ENCODE assay signal across 1 cellular context in the genomic region with DNA sequence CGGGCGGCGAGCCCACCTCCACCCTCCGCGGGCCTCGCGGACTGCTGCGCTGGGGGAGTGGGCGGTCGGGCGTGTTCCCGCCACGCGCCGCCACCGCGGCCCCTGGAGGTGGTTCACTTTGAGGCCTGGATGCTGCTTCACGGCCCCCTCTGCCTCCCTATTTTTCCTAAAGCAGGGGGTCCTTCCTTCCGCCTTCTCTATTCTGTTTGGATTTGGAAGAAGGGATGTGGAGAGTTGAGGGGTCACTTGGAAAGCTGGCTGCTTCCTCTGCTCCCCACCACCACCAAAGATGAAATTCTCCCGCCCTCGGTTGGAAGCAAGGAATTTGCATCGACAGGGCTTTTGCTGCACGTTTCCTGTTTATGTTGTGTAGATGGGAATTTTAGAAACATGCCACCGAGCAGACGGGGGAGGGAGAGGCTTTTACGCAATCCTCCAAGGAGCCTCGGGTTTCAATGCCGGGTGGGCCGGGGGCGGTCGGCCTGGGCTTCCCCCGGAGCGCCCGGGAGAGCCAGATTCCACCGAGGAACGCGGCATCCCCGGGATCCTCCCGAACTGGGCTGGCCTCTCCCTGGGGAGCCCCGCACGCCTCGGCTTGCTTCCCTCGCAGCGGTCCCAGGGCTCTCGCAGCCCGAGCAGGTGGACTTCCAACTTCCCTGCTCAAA.
A peak's percentile ranks its signal among the peaks of the same experiment; 100 is the strongest.
TF ChIP-seq lines count a peak whose summit lies in the region.

No MANE protein-coding gene starts in this region.

TF ChIP-seq in HEK293, 187 proteins besides CTCF, POLR2A, EP300 and RAD21 (continued from another document and continues in another):
- TF ChIP-seq, protein P1, sequence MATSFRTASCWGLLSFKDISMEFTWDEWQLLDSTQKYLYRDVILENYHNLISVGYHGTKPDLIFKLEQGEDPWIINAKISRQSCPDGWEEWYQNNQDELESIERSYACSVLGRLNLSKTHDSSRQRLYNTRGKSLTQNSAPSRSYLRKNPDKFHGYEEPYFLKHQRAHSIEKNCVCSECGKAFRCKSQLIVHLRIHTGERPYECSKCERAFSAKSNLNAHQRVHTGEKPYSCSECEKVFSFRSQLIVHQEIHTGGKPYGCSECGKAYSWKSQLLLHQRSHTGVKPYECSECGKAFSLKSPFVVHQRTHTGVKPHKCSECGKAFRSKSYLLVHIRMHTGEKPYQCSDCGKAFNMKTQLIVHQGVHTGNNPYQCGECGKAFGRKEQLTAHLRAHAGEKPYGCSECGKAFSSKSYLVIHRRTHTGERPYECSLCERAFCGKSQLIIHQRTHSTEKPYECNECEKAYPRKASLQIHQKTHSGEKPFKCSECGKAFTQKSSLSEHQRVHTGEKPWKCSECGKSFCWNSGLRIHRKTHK (tag by site-specific recombination; IDR thresholded peaks at IDR 0.05): no peak
- TF ChIP-seq RBAK (tag by site-specific recombination; IDR thresholded peaks at IDR 0.05) (no peak), SCRT1 (tag by site-specific recombination; IDR thresholded peaks at IDR 0.05; ENCODE audit: borderline replicate concordance) (no peak), PBX3 (CRISPR knock-in tag; IDR thresholded peaks at IDR 0.05) (no peak), HOXD13 (CRISPR knock-in tag; IDR thresholded peaks at IDR 0.05; ENCODE audit: borderline replicate concordance) (no peak), ZNF747 (tag by site-specific recombination; IDR thresholded peaks at IDR 0.05) (no peak), ZEB2 (tag by site-specific recombination; IDR thresholded peaks at IDR 0.05) (peak; percentile 33; the same call in 1 of the 2 replicates), MZF1 (tag by site-specific recombination; IDR thresholded peaks at IDR 0.05; ENCODE audit: borderline replicate concordance) (no peak), ZNF223 (tag by site-specific recombination; IDR thresholded peaks at IDR 0.05) (no peak), ZNF660 (tag by site-specific recombination; IDR thresholded peaks at IDR 0.05) (no peak), ZFP37 (tag by site-specific recombination; IDR thresholded peaks at IDR 0.05) (no peak), KLF9 (tag by site-specific recombination; IDR thresholded peaks at IDR 0.05; ENCODE audit: low read depth) (no peak), ZNF785 (tag by site-specific recombination; IDR thresholded peaks at IDR 0.05) (no peak), ZNF146 (tag by site-specific recombination; IDR thresholded peaks at IDR 0.05) (no peak), ZSCAN16 (tag by site-specific recombination; IDR thresholded peaks at IDR 0.05) (no peak), ZNF626 (tag by site-specific recombination; IDR thresholded peaks at IDR 0.05) (no peak), ZNF768 (tag by site-specific recombination; IDR thresholded peaks at IDR 0.05) (no peak), MEIS1 (CRISPR knock-in tag; IDR thresholded peaks at IDR 0.05; ENCODE audit: borderline replicate concordance) (no peak), ZFP69B (tag by site-specific recombination; IDR thresholded peaks at IDR 0.05) (no peak), HOXC10 (CRISPR knock-in tag; IDR thresholded peaks at IDR 0.05) (no peak), GLIS2 (tag by site-specific recombination; IDR thresholded peaks at IDR 0.05) (no peak; the same call in 1 of the 2 replicates), ZNF138 (tag by site-specific recombination; IDR thresholded peaks at IDR 0.05; ENCODE audit: borderline replicate concordance) (no peak), GLI4 (tag by site-specific recombination; IDR thresholded peaks at IDR 0.05) (no peak), ZXDB (tag by site-specific recombination; IDR thresholded peaks at IDR 0.05) (0 out of 2 replicates have a peak, but pooled peaks have one; percentile 30), ZNF585B (tag by site-specific recombination; IDR thresholded peaks at IDR 0.05) (no peak), ZNF837 (tag by site-specific recombination; IDR thresholded peaks at IDR 0.05) (no peak), ZNF776 (tag by site-specific recombination; IDR thresholded peaks at IDR 0.05; ENCODE audit: borderline replicate concordance) (no peak), ZBTB8A (tag by site-specific recombination; IDR thresholded peaks at IDR 0.05) (peak; percentile 61), YY1 (tag by site-specific recombination; IDR thresholded peaks at IDR 0.05) (no peak), ZNF791 (tag by site-specific recombination; IDR thresholded peaks at IDR 0.05) (no peak), OSR2 (tag by site-specific recombination; IDR thresholded peaks at IDR 0.05) (no peak), ZNF670 (tag by site-specific recombination; IDR thresholded peaks at IDR 0.05; ENCODE audit: low read depth) (no peak), ZNF623 (tag by site-specific recombination; IDR thresholded peaks at IDR 0.05) (no peak), ZNF645 (tag by site-specific recombination; IDR thresholded peaks at IDR 0.05) (no peak), ZBTB7A (tag by site-specific recombination; IDR thresholded peaks at IDR 0.05; ENCODE audit: low read depth) (no peak), ZNF701 (tag by site-specific recombination; IDR thresholded peaks at IDR 0.05) (no peak), ZNF114 (tag by site-specific recombination; IDR thresholded peaks at IDR 0.05) (no peak), ZNF560 (tag by site-specific recombination; IDR thresholded peaks at IDR 0.05; ENCODE audit: borderline replicate concordance) (no peak), KLF16 (tag by site-specific recombination; IDR thresholded peaks at IDR 0.05) (no peak; the same call in 1 of the 2 replicates), ZNF792 (tag by site-specific recombination; IDR thresholded peaks at IDR 0.05) (no peak), ZNF350 (tag by site-specific recombination; IDR thresholded peaks at IDR 0.05) (no peak), ZBTB10 (tag by site-specific recombination; IDR thresholded peaks at IDR 0.05) (no peak), ZBTB1 (tag by site-specific recombination; IDR thresholded peaks at IDR 0.05) (no peak)
- TF ChIP-seq, protein P2, sequence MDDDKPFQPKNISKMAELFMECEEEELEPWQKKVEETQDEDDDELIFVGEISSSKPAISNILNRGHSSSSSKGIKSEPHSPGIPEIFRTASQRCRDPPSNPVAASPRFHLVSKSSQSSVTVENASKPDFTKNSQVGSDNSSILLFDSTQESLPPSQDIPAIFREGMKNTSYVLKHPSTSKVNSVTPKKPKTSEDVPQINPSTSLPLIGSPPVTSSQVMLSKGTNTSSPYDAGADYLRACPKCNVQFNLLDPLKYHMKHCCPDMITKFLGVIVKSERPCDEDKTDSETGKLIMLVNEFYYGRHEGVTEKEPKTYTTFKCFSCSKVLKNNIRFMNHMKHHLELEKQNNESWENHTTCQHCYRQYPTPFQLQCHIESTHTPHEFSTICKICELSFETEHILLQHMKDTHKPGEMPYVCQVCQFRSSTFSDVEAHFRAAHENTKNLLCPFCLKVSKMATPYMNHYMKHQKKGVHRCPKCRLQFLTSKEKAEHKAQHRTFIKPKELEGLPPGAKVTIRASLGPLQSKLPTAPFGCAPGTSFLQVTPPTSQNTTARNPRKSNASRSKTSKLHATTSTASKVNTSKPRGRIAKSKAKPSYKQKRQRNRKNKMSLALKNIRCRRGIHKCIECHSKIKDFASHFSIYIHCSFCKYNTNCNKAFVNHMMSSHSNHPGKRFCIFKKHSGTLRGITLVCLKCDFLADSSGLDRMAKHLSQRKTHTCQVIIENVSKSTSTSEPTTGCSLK (tag by site-specific recombination; IDR thresholded peaks at IDR 0.05): no peak
- TF ChIP-seq, protein P3, sequence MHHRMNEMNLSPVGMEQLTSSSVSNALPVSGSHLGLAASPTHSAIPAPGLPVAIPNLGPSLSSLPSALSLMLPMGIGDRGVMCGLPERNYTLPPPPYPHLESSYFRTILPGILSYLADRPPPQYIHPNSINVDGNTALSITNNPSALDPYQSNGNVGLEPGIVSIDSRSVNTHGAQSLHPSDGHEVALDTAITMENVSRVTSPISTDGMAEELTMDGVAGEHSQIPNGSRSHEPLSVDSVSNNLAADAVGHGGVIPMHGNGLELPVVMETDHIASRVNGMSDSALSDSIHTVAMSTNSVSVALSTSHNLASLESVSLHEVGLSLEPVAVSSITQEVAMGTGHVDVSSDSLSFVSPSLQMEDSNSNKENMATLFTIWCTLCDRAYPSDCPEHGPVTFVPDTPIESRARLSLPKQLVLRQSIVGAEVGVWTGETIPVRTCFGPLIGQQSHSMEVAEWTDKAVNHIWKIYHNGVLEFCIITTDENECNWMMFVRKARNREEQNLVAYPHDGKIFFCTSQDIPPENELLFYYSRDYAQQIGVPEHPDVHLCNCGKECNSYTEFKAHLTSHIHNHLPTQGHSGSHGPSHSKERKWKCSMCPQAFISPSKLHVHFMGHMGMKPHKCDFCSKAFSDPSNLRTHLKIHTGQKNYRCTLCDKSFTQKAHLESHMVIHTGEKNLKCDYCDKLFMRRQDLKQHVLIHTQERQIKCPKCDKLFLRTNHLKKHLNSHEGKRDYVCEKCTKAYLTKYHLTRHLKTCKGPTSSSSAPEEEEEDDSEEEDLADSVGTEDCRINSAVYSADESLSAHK (tag by site-specific recombination; IDR thresholded peaks at IDR 0.05): no peak
- TF ChIP-seq, protein P4, sequence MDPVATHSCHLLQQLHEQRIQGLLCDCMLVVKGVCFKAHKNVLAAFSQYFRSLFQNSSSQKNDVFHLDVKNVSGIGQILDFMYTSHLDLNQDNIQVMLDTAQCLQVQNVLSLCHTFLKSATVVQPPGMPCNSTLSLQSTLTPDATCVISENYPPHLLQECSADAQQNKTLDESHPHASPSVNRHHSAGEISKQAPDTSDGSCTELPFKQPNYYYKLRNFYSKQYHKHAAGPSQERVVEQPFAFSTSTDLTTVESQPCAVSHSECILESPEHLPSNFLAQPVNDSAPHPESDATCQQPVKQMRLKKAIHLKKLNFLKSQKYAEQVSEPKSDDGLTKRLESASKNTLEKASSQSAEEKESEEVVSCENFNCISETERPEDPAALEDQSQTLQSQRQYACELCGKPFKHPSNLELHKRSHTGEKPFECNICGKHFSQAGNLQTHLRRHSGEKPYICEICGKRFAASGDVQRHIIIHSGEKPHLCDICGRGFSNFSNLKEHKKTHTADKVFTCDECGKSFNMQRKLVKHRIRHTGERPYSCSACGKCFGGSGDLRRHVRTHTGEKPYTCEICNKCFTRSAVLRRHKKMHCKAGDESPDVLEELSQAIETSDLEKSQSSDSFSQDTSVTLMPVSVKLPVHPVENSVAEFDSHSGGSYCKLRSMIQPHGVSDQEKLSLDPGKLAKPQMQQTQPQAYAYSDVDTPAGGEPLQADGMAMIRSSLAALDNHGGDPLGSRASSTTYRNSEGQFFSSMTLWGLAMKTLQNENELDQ (tag by site-specific recombination; IDR thresholded peaks at IDR 0.05; ENCODE audit: low read depth): no peak
- TF ChIP-seq, protein P5, sequence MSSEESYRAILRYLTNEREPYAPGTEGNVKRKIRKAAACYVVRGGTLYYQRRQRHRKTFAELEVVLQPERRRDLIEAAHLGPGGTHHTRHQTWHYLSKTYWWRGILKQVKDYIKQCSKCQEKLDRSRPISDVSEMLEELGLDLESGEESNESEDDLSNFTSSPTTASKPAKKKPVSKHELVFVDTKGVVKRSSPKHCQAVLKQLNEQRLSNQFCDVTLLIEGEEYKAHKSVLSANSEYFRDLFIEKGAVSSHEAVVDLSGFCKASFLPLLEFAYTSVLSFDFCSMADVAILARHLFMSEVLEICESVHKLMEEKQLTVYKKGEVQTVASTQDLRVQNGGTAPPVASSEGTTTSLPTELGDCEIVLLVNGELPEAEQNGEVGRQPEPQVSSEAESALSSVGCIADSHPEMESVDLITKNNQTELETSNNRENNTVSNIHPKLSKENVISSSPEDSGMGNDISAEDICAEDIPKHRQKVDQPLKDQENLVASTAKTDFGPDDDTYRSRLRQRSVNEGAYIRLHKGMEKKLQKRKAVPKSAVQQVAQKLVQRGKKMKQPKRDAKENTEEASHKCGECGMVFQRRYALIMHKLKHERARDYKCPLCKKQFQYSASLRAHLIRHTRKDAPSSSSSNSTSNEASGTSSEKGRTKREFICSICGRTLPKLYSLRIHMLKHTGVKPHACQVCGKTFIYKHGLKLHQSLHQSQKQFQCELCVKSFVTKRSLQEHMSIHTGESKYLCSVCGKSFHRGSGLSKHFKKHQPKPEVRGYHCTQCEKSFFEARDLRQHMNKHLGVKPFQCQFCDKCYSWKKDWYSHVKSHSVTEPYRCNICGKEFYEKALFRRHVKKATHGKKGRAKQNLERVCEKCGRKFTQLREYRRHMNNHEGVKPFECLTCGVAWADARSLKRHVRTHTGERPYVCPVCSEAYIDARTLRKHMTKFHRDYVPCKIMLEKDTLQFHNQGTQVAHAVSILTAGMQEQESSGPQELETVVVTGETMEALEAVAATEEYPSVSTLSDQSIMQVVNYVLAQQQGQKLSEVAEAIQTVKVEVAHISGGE (tag by site-specific recombination; conservative IDR thresholded peaks at IDR 0.05; ENCODE audit: low read depth): no peak
